Comparison of ENCODE assay signal across 9 cellular contexts in genomic region chr7:77409739-77410545, GRCh38. TPM values are rescaled to one million over a fixed set of nuclear protein-coding genes. Genes with fewer than 3 reads are reported as not detected.
DNase-seq lines count a peak whose midpoint lies in the region; ATAC-seq and TF ChIP-seq lines count a peak whose summit lies in the region.
"Had no signal": no experiment of that assay in that cellular context is flagged by ENCODE, and none has a peak within 500 bp of the region (broad histone marks: within the 10 kb centered on the region; RNA-seq: fewer than 3 reads in every experiment).

No MANE protein-coding gene starts in this region.

- H3K9me3 ChIP-seq in psoas muscle = no peaks in the 10 kb centered on the region

- H3K4me3 ChIP-seq in psoas muscle = no peak overlapping the region

- no peaks in the 10 kb centered on the region for H3K36me3 ChIP-seq in psoas muscle (ENCODE audit: insufficient read depth in 1 of 2, low read depth in 1 of 2)

- no peak overlapping the region for H3K27ac ChIP-seq in psoas muscle

- DNase-seq in EL (peak; percentile 66), RPMI7951 (ENCODE audit: low read depth) (peak; percentile 54), fibroblast of peridontal ligament (ENCODE audit: extremely low read depth) (peak; percentile 92), psoas muscle (no peak), GOT3 (lab: John Stamatoyannopoulos, UW) (no peak), NCI-H510A treated with DMSO at 0.1 percent for 48 hours (lab: John Stamatoyannopoulos, UW) (no peak)
- DNase-seq: NK-92 treated with Interleukin-12 subunit alpha and Interleukin-12 subunit beta, amount 100 ng/mL, for 24 hours had no signal

- intact Hi-C loops in psoas muscle (cut with DNase I) = no loop called here

- no peak for TF ChIP-seq CTCF in psoas muscle (IDR thresholded peaks at IDR 0.05)

- WGBS in psoas muscle, 3 donors = 85 to 91% (median 85%) methylated on average over 5 of the region's 5 CpGs

- H3K27me3 ChIP-seq in psoas muscle (ENCODE audit: insufficient read depth in 3 of 3, low read length in 2 of 3) = no peaks in the 10 kb centered on the region

- ATAC-seq in psoas muscle = peak; percentile 23 to 76 (median 66)
- ATAC-seq in GM21528 (IDR thresholded peaks at IDR 0.05; ENCODE audit: low FRiP score, unreplicated experiment) = no peak
- ATAC-seq in HG03460 (IDR thresholded peaks at IDR 0.05; ENCODE audit: unreplicated experiment) = no peak

- peaks cover under 1% of the 10 kb centered on the region for H3K4me1 ChIP-seq in psoas muscle

RNA-seq across cellular contexts. Expression of gene GSAP, which starts 6.2 kb away (rescaled TPM):
- 4.3 and 7.4 TPM in 2 replicates for total RNA-seq in RPMI7951 (2014; rRNA removed; shearing (Covaris generic))
- 1 to 10 TPM; 2.0 to 4.2 (median 3.3) TPM for total RNA-seq in psoas muscle
- 1 to 10 TPM; 1.3 to 1.9 (median 1.6) TPM for polyA plus RNA-seq in psoas muscle

Comparison
In these comparisons a context has a peak if more than half of its experiments do, and no peak if none do; other contexts are left out.
1. DNase-seq: peak in EL (single experiment), RPMI7951 (single experiment) and fibroblast of peridontal ligament (single experiment); none in psoas muscle (0 of 2), GOT3 (single experiment) and NCI-H510A treated with DMSO at 0.1 percent for 48 hours (single experiment).
2. ATAC-seq: peak in psoas muscle (4 of 4); none in GM21528 (single experiment) and HG03460 (single experiment).